ENCODE assay signal across 8 cellular contexts in genomic region chr1:175188936-175189335, GRCh38. TPM values are rescaled to one million over a fixed set of nuclear protein-coding genes. Genes with fewer than 3 reads are reported as not detected.
DNase-seq lines count a peak whose midpoint lies in the region; ATAC-seq and TF ChIP-seq lines count a peak whose summit lies in the region.

No MANE protein-coding gene starts in this region.

- peaks cover 0 to 8% of the 10 kb centered on the region in 2 donors for H3K36me3 ChIP-seq in lung (ENCODE audit: control insufficient read depth in 2 of 2, insufficient read depth in 2 of 2, low read length in 2 of 2)

- DNase-seq in cardiac septum (ENCODE audit: low spot score) (peak; percentile 86), left ventricle myocardium superior (no peak), lung (ENCODE audit: low spot score) (peak; percentile 46), ecto neural progenitor cell (ENCODE audit: low spot score) (no peak), NCI-H2196 (lab: John Stamatoyannopoulos, UW; ENCODE audit: unreplicated experiment) (no peak), NCI-H748 treated with DMSO at 0.1 percent for 48 hours (lab: John Stamatoyannopoulos, UW) (no peak)
- peak; percentile 41 for DNase-seq in activated CD4-positive, CD25-positive, alpha-beta regulatory T cell treated with anti-CD3 and anti-CD28 coated beads, Interleukin-2, amount 50 U/mL, for 72 hours

- TF ChIP-seq CTCF in lung (IDR thresholded peaks at IDR 0.05; ENCODE audit: control extremely low read depth, extremely low read depth), result no peak

- WGBS in lung, 2 donors, result 2 to 6% methylated on average over 2 of the region's 2 CpGs

- H3K4me1 ChIP-seq in lung (ENCODE audit: control insufficient read depth in 2 of 2, insufficient read depth in 2 of 2, low read length in 2 of 2), result peaks cover 18 to 27% of the 10 kb centered on the region in 2 donors

- ATAC-seq in left ventricle myocardium superior (no peak), HG03342 (IDR thresholded peaks at IDR 0.05; ENCODE audit: unreplicated experiment) (peak; percentile 77), lung (ENCODE audit: insufficient read depth, low FRiP score) (no peak)

- H3K27me3 ChIP-seq in lung (ENCODE audit: control insufficient read depth, insufficient read depth), result no peaks in the 10 kb centered on the region

- H3K4me3 ChIP-seq in lung, result no peak overlapping the region

- intact Hi-C loops in cardiac septum (cut with DNase I) (no loop called here), left ventricle myocardium superior (cut with micrococcal nuclease) (no loop called here)

- peak overlapping the region in 1 of 2 donors; percentile 62 for H3K27ac ChIP-seq in lung (ENCODE audit: low read depth in 1 of 2, low read length in 1 of 2)

- H3K9me3 ChIP-seq in lung (ENCODE audit: control insufficient read depth in 2 of 2, insufficient read depth in 1 of 2, low read length in 1 of 2), result no peaks in the 10 kb centered on the region

RNA-seq across cellular contexts. Expression of gene KIAA0040, which starts 3.6 kb away (rescaled TPM):
- total RNA-seq in cardiac septum, result 9.7 TPM
- 16.9 TPM for total RNA-seq in left ventricle myocardium superior
- 10 to 100 TPM; 23.9 to 35.1 TPM for total RNA-seq in lung
- 10 to 100 TPM; 13.4 to 37.9 TPM for polyA plus RNA-seq in lung

Comparison
In these comparisons a context has a peak if more than half of its experiments do, and no peak if none do; other contexts are left out.
1. DNase-seq: peak in cardiac septum (single experiment), activated CD4-positive, CD25-positive, alpha-beta regulatory T cell treated with anti-CD3 and anti-CD28 coated beads, Interleukin-2, amount 50 U/mL, for 72 hours (single experiment) and lung (single experiment); none in left ventricle myocardium superior (single experiment), ecto neural progenitor cell (single experiment), NCI-H2196 (single experiment) and NCI-H748 treated with DMSO at 0.1 percent for 48 hours (single experiment).